1 cellular context compared by ENCODE assay signal in genomic region chr15:60529332-60529731, GRCh38.
TF ChIP-seq lines count a peak whose summit lies in the region.

No MANE protein-coding gene starts in this region.

TF ChIP-seq in A549, 52 proteins besides CTCF, POLR2A, EP300 and RAD21 (continued from another document):
- no peak for TF ChIP-seq ELK1 (IDR thresholded peaks at IDR 0.05; ENCODE audit: low read depth, low read length)
- no peak for TF ChIP-seq KDM5A (IDR thresholded peaks at IDR 0.05)
- TF ChIP-seq EHF (CRISPR knock-in tag; IDR thresholded peaks at IDR 0.05), result no peak
- TF ChIP-seq PHF8 (IDR thresholded peaks at IDR 0.05; ENCODE audit: borderline replicate concordance, low read depth), result no peak
- TF ChIP-seq BHLHE40 (IDR thresholded peaks at IDR 0.05; ENCODE audit: low read depth, low read length), result no peak
- no peak for TF ChIP-seq CBX8 (IDR thresholded peaks at IDR 0.05)
- TF ChIP-seq JUNB (IDR thresholded peaks at IDR 0.05), result no peak
